ENCODE assay signal across 1 cellular context in genomic region chr20:23631226-23631822, GRCh38.
TF ChIP-seq lines count a peak whose summit lies in the region.

No MANE protein-coding gene starts in this region.

TF ChIP-seq in HepG2, 621 proteins besides CTCF, POLR2A, EP300 and RAD21:
- TF ChIP-seq ZNF687 (CRISPR knock-in tag; IDR thresholded peaks at IDR 0.05) (peak; percentile 9), RBM22 (optimal IDR thresholded peaks at IDR 0.05; ENCODE audit: low read length) (peak; percentile 97), NR1H2 (CRISPR knock-in tag; IDR thresholded peaks at IDR 0.05; ENCODE audit: borderline replicate concordance, low read depth) (0 out of 2 replicates have a peak, but pooled peaks have one; percentile 27), SYNCRIP (IDR thresholded peaks at IDR 0.05; ENCODE audit: insufficient read depth, low read depth, low read length) (no peak), ZBTB4 (CRISPR knock-in tag; IDR thresholded peaks at IDR 0.05; ENCODE audit: borderline replicate concordance) (0 out of 2 replicates have a peak, but pooled peaks have one; percentile 27), RBFOX2 (IDR thresholded peaks at IDR 0.05; ENCODE audit: low read depth, low read length) (peak; percentile 27; the same call in 1 of the 2 replicates), NFAT5 (CRISPR knock-in tag; IDR thresholded peaks at IDR 0.05) (no peak), KAT2B (IDR thresholded peaks at IDR 0.05; ENCODE audit: borderline replicate concordance, low read depth, low read length) (no peak), POLR2AphosphoS5 (IDR thresholded peaks at IDR 0.05; ENCODE audit: low read depth, low read length) (peak; percentile 40; the same call in 1 of the 2 replicates), MED13 (CRISPR knock-in tag; IDR thresholded peaks at IDR 0.05) (no peak), AGO2 (optimal IDR thresholded peaks at IDR 0.05; ENCODE audit: low read depth, low read length) (peak; percentile 81), KDM5A (IDR thresholded peaks at IDR 0.05; ENCODE audit: borderline replicate concordance, low read length) (no peak), GABPA (IDR thresholded peaks at IDR 0.05; ENCODE audit: low read depth, low read length) (no peak), GABPA (CRISPR knock-in tag; IDR thresholded peaks at IDR 0.05; ENCODE audit: low read depth) (no peak), AGO1 (IDR thresholded peaks at IDR 0.05; ENCODE audit: low read depth, low read length, poor library complexity, severe bottlenecking) (peak; percentile 53), POLR2G (IDR thresholded peaks at IDR 0.05; ENCODE audit: low read depth, low read length) (peak; percentile 78), GABPB1 (CRISPR knock-in tag; IDR thresholded peaks at IDR 0.05) (0 out of 2 replicates have a peak, but pooled peaks have one; percentile 5)
